Comparison of ENCODE assay signal across 11 cellular contexts in the genomic region with DNA sequence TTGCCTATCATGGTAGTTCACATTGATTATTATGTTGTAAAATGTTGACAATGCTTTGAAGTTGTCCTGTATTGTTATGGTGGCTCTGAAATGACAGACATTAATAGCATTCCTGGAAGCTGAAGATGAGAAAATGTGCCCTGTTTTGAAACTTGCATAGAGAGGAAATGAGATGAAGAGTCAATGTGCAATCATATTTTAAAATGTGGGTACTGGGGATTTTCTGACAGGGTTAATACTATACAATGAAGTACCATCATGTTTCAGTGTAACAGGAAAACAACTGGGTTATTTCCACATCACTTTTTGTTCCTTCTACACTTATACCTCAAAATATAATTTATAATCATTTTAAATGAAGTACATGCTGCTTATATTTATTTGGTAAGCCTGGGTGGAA. TPM values are rescaled to one million over a fixed set of nuclear protein-coding genes. Genes with fewer than 3 reads are reported as not detected.
DNase-seq lines count a peak whose midpoint lies in the region; ATAC-seq, FAIRE-seq and TF ChIP-seq lines count a peak whose summit lies in the region.
"Had no signal": no experiment of that assay in that cellular context is flagged by ENCODE, and none has a peak within 500 bp of the region (broad histone marks: within the 10 kb centered on the region; RNA-seq: fewer than 3 reads in every experiment).

No MANE protein-coding gene starts in this region.

- H3K14ac ChIP-seq in trophoblast cell (ENCODE audit: low read length), result no peak overlapping the region

- H3K4me3 ChIP-seq in Caco-2 (ENCODE audit: low read depth, low read length) (no peak overlapping the region), epithelial cell of esophagus (ENCODE audit: low read length) (peak overlapping the region; percentile 72), trophoblast cell (ENCODE audit: low read depth, low read length) (no peak overlapping the region)

- TF ChIP-seq CTCF in Caco-2 (IDR thresholded peaks at IDR 0.05; ENCODE audit: insufficient read depth in 1 of 2, low read depth in 1 of 2, low read length in 1 of 2, severe bottlenecking in 1 of 2, unreplicated experiment in 1 of 2), result no peak
- no peak for TF ChIP-seq CTCF in epithelial cell of esophagus (IDR thresholded peaks at IDR 0.05; ENCODE audit: insufficient read depth, low read depth, low read length, missing control alignments)

- no peaks in the 10 kb centered on the region for H3K36me3 ChIP-seq in Caco-2 (ENCODE audit: control insufficient read depth, insufficient read depth, low read length)
- no peaks in the 10 kb centered on the region for H3K36me3 ChIP-seq in trophoblast cell (ENCODE audit: control insufficient read depth in 1 of 2, insufficient read depth in 2 of 2, low read length in 2 of 2)
- H3K36me3 ChIP-seq: neutrophil had no signal

- no peak overlapping the region for H3K9ac ChIP-seq in trophoblast cell (ENCODE audit: low read length)

- no peak overlapping the region for H2BK5ac ChIP-seq in trophoblast cell (ENCODE audit: low read depth, low read length, poor library complexity)

- intact Hi-C loops in Caco-2 (cut with micrococcal nuclease; ENCODE audit: unreplicated experiment), result loop anchor here (5.0 kb wide), 2 partner anchors 219 to 399 kb away; no protein-coding TSS in a partner anchor

- no TSS peak for BruUV-seq in Caco-2 (replicated peaks; lab: Mats Ljungman, UMichigan)

- no peak for DNase-seq in Caco-2
- DNase-seq in NAMALWA (ENCODE audit: low spot score), result peak; percentile 10
- no peak for DNase-seq in epithelial cell of esophagus (ENCODE audit: low read depth)
- peak in 1 of 2 donors; percentile 30 for DNase-seq in trophoblast cell
- DNase-seq in RCC 7860 (ENCODE audit: low spot score), result no peak
- no peak for DNase-seq in NCI-H2107 treated with DMSO at 0.1 percent for 48 hours (lab: John Stamatoyannopoulos, UW; ENCODE audit: unreplicated experiment)
- no peak for DNase-seq in KBM-7

- H3K79me1 ChIP-seq in trophoblast cell (ENCODE audit: low read length), result peaks cover 21% of the 10 kb centered on the region

- H3K27me3 ChIP-seq in Caco-2 (replicated peaks; ENCODE audit: control insufficient read depth, insufficient read depth, low read length) (no peaks in the 10 kb centered on the region), trophoblast cell (ENCODE audit: insufficient read depth, low read length) (no peaks in the 10 kb centered on the region)

- H3K79me2 ChIP-seq in trophoblast cell (ENCODE audit: control insufficient read depth, insufficient read depth, low read length, poor library complexity), result peaks cover 3% of the 10 kb centered on the region

- H3K9me3 ChIP-seq in Caco-2 (no peaks in the 10 kb centered on the region), trophoblast cell (ENCODE audit: insufficient read depth, low read depth, low read length) (no peaks in the 10 kb centered on the region)
- H3K9me3 ChIP-seq: neutrophil had no signal

- no peak for ATAC-seq in HG03175 (IDR thresholded peaks at IDR 0.05; ENCODE audit: unreplicated experiment)

- no peak overlapping the region for H3K4ac ChIP-seq in trophoblast cell (ENCODE audit: low read depth, low read length)

- H3K27ac ChIP-seq in trophoblast cell (ENCODE audit: low read depth, low read length), result peak overlapping the region; percentile 61
- H3K27ac ChIP-seq: neutrophil had no signal

- H3K36me3 Mint-ChIP-seq in Caco-2 (ENCODE audit: insufficient read depth, unreplicated experiment), result peaks cover 5% of the 10 kb centered on the region

- POLR2A ChIA-PET in Caco-2 (lab: Charles Lee), result no interaction called here

- H3K4me3 Mint-ChIP-seq in Caco-2 (ENCODE audit: unreplicated experiment), result peak overlapping the region; percentile 69
- H3K4me3 Mint-ChIP-seq: central memory CD8-positive, alpha-beta T cell had no signal

- no peak overlapping the region for H3K18ac ChIP-seq in trophoblast cell (ENCODE audit: low read length)

- H2BK12ac ChIP-seq in trophoblast cell (ENCODE audit: low read length), result no peak overlapping the region

- H3K9me3 Mint-ChIP-seq in Caco-2 (ENCODE audit: unreplicated experiment), result no peaks in the 10 kb centered on the region
- H3K9me3 Mint-ChIP-seq: central memory CD8-positive, alpha-beta T cell had no signal

- H4K12ac ChIP-seq in trophoblast cell (ENCODE audit: low read depth, low read length), result no peak overlapping the region

- H3K4me1 Mint-ChIP-seq in Caco-2 (ENCODE audit: low read depth, unreplicated experiment), result peaks cover 33% of the 10 kb centered on the region

- no peaks in the 10 kb centered on the region for H3K27me3 Mint-ChIP-seq in Caco-2 (ENCODE audit: insufficient read depth, unreplicated experiment)

- H3K23ac ChIP-seq in trophoblast cell (ENCODE audit: low read length), result no peak overlapping the region

- no peak for FAIRE-seq in RCC 7860 (lab: Jason Lieb, UNC)
- FAIRE-seq: H1 had no signal

- no peak overlapping the region for H2AFZ ChIP-seq in trophoblast cell (ENCODE audit: insufficient read depth, low read length, poor library complexity)

- in situ Hi-C loops in KBM-7 (cut with MboI; ENCODE audit: low pct_unique_long_range_greater_than_20kb, low sequenced_read_pairs), result no loop called here

- H4K91ac ChIP-seq in trophoblast cell (ENCODE audit: low read depth, low read length), result no peak overlapping the region

- peak overlapping the region; percentile 29 for H3K4me2 ChIP-seq in trophoblast cell (ENCODE audit: low read length)

- no peak overlapping the region for H2BK120ac ChIP-seq in trophoblast cell (ENCODE audit: insufficient read depth, low read length, poor library complexity)

- H4K8ac ChIP-seq in trophoblast cell (ENCODE audit: low read depth, low read length), result no peak overlapping the region

- H3K27ac Mint-ChIP-seq in Caco-2 (ENCODE audit: unreplicated experiment), result peak overlapping the region; percentile 60

- CTCF ChIA-PET in Caco-2 (lab: Charles Lee), result no interaction called here

- H3K4me1 ChIP-seq in Caco-2 (peaks cover 7% of the 10 kb centered on the region; the same call in 1 of the 2 replicates), trophoblast cell (ENCODE audit: control insufficient read depth in 1 of 2, insufficient read depth in 2 of 2, low read length in 2 of 2) (peaks cover 3 to 6% of the 10 kb centered on the region in 2 experiments)

- H2AK5ac ChIP-seq in trophoblast cell (ENCODE audit: low read length), result no peak overlapping the region

RNA-seq across cellular contexts. Expression of a gene that starts 2.9 kb away (rescaled TPM):
- total RNA-seq in Caco-2 (2022), result 7.4 and 9.2 TPM in 2 replicates
- 10.5 and 10.8 TPM in 2 replicates for polyA plus RNA-seq in trophoblast cell (2013)
